ENCODE assay signal across 25 cellular contexts in genomic region chr2:29806461-29806860, GRCh38.
DNase-seq lines count a peak whose midpoint lies in the region; ATAC-seq and TF ChIP-seq lines count a peak whose summit lies in the region.
"Had no signal": no experiment of that assay in that cellular context is flagged by ENCODE, and none has a peak within 500 bp of the region (broad histone marks: within the 10 kb centered on the region; RNA-seq: fewer than 3 reads in every experiment).

No MANE protein-coding gene starts in this region.

- H3K4me1 Mint-ChIP-seq in GM23338, result peaks cover 9% of the 10 kb centered on the region
- H3K4me1 Mint-ChIP-seq: IgD-negative memory B cell had no signal

- DNase-seq in T47D (ENCODE audit: low read depth in 1 of 2, low spot score in 1 of 2), result peak; percentile 29 to 89
- DNase-seq in mammary epithelial cell, result no peak
- peak; percentile 26 for DNase-seq in mucosa of gallbladder (ENCODE audit: low spot score)
- DNase-seq in stimulated activated CD4-positive, alpha-beta T cell treated with anti-CD3 and anti-CD28 coated beads, Interleukin-15, amount 100 ng/mL, for 24 hours, result no peak
- no peak for DNase-seq in H7
- no peak for DNase-seq in GM23338 (ENCODE audit: low spot score)
- DNase-seq: 8988T, ACHN, BE2C, GDM1, NCI-H1092, NCI-H1417 treated with DMSO at 0.1 percent for 48 hours, NCI-H1694 treated with DMSO at 0.1 percent for 48 hours, NCI-H2081 treated with DMSO at 0.1 percent for 48 hours, NCI-H2171, NCI-H345, NCI-H510A treated with DMSO at 0.1 percent for 48 hours, NCI-H774, PC-9 had no signal

- no peak overlapping the region for H3K9ac ChIP-seq in mammary epithelial cell (ENCODE audit: insufficient read depth, low read length)
- H3K9ac ChIP-seq: KMS-11 had no signal

- H4K20me1 ChIP-seq in mammary epithelial cell (ENCODE audit: insufficient read depth, low read length), result no peaks in the 10 kb centered on the region
- H4K20me1 ChIP-seq in GM23338 (replicated peaks; ENCODE audit: insufficient read depth), result no peaks in the 10 kb centered on the region

- no peaks in the 10 kb centered on the region; the same call in 2 of the 3 replicates for H3K9me3 Mint-ChIP-seq in GM23338

- no peaks in the 10 kb centered on the region for H3K27me3 ChIP-seq in mammary epithelial cell (ENCODE audit: insufficient read depth, low read length)
- no peaks in the 10 kb centered on the region for H3K27me3 ChIP-seq in H7 (ENCODE audit: control insufficient read depth, insufficient read depth, low read length)
- H3K27me3 ChIP-seq in GM23338 (ENCODE audit: insufficient read depth), result no peaks in the 10 kb centered on the region
- H3K27me3 ChIP-seq: BE2C had no signal

- H3K36me3 Mint-ChIP-seq in GM23338 (ENCODE audit: low read depth), result no peaks in the 10 kb centered on the region
- H3K36me3 Mint-ChIP-seq: IgD-negative memory B cell had no signal

- no TSS peak for BruUV-seq in mammary epithelial cell (replicated peaks; lab: Mats Ljungman, UMichigan)

- dilution Hi-C loops in mammary epithelial cell (cut with HindIII; ENCODE audit: low sequenced_read_pairs), result no loop called here

- no peaks in the 10 kb centered on the region for H3F3A ChIP-seq in GM23338 (replicated peaks; ENCODE audit: low read depth)

- TF ChIP-seq CTCF in mammary epithelial cell (conservative IDR thresholded peaks at IDR 0.05 in 1 of 2, IDR thresholded peaks at IDR 0.05 in 1 of 2; ENCODE audit: extremely low read depth in 1 of 2, insufficient read depth in 1 of 2, low read depth in 1 of 2, low read length in 2 of 2) (no peak), VCaP (conservative IDR thresholded peaks at IDR 0.05) (no peak), GM23338 (conservative IDR thresholded peaks at IDR 0.05; ENCODE audit: low read depth in 2 of 2) (no peak)

- intact Hi-C loops in mammary epithelial cell (cut with micrococcal nuclease), result no loop called here

- no peak overlapping the region for H3K27ac Mint-ChIP-seq in GM23338

- no peak overlapping the region for H3K4me3 Mint-ChIP-seq in GM23338

- H3K9me3 ChIP-seq in mammary epithelial cell (replicated peaks; ENCODE audit: insufficient read depth, low read length), result no peaks in the 10 kb centered on the region
- H3K9me3 ChIP-seq: BE2C had no signal

- 83% methylated on average over 3 of the region's 5 CpGs for WGBS in mammary epithelial cell (ENCODE audit: low coverage, missing lambda C conversion rate)

- H2AFZ ChIP-seq in mammary epithelial cell (ENCODE audit: low read depth, low read length) (no peak overlapping the region), GM23338 (no peak overlapping the region)
- H2AFZ ChIP-seq: PC-9 had no signal

- CTCF ChIA-PET in mammary epithelial cell (lab: Charles Lee; ENCODE audit: low non-redundant PET), result no interaction called here

- no peak overlapping the region for H3K4me3 ChIP-seq in mammary epithelial cell (replicated peaks in 1 of 3; ENCODE audit: insufficient read depth in 1 of 3, low read depth in 2 of 3, low read length in 3 of 3)
- no peak overlapping the region for H3K4me3 ChIP-seq in H7 (ENCODE audit: insufficient read depth, low read depth, low read length)
- H3K4me3 ChIP-seq in GM23338, result no peak overlapping the region
- H3K4me3 ChIP-seq: PC-9 had no signal

- H3K9me2 ChIP-seq in GM23338 (ENCODE audit: insufficient read depth), result peaks cover 5% of the 10 kb centered on the region; the same call in 1 of the 2 replicates

- no peak for ATAC-seq in GM23338
- ATAC-seq: HCT116, Right ventricle myocardium inferior had no signal

- H3K36me3 ChIP-seq in mammary epithelial cell (ENCODE audit: insufficient read depth, low read length) (no peaks in the 10 kb centered on the region), H7 (replicated peaks; ENCODE audit: control insufficient read depth, insufficient read depth, low read length) (no peaks in the 10 kb centered on the region), GM23338 (ENCODE audit: insufficient read depth) (no peaks in the 10 kb centered on the region)
- H3K36me3 ChIP-seq: BE2C had no signal

- no peak overlapping the region for H3K27ac ChIP-seq in mammary epithelial cell (ENCODE audit: insufficient read depth, low read depth, low read length)
- peak overlapping the region; percentile 71 for H3K27ac ChIP-seq in VCaP
- H3K27ac ChIP-seq in GM23338 (ENCODE audit: low read depth), result no peak overlapping the region
- H3K27ac ChIP-seq: HL-60, KMS-11, PC-9 had no signal

- H3K79me2 ChIP-seq in mammary epithelial cell (ENCODE audit: insufficient read depth, low read length) (no peaks in the 10 kb centered on the region), GM23338 (replicated peaks; ENCODE audit: insufficient read depth) (no peaks in the 10 kb centered on the region)

- in situ Hi-C loops in T47D (cut with HindIII; ENCODE audit: low pct_unique_long_range_greater_than_20kb, low sequenced_read_pairs) (no loop called here), mammary epithelial cell (cut with MboI; ENCODE audit: low sequenced_read_pairs in 2 of 2) (no loop called here)

- H3K4me1 ChIP-seq in mammary epithelial cell (ENCODE audit: insufficient read depth, low read length) (peaks cover 7% of the 10 kb centered on the region), GM23338 (ENCODE audit: insufficient read depth) (peaks cover 11% of the 10 kb centered on the region)
- H3K4me1 ChIP-seq: BE2C had no signal

- no peaks in the 10 kb centered on the region for H3K27me3 Mint-ChIP-seq in GM23338 (ENCODE audit: insufficient read depth, low read depth, poor library complexity)

- H3K4me2 ChIP-seq in mammary epithelial cell (ENCODE audit: insufficient read depth, low read depth, low read length), result no peak overlapping the region
- no peak overlapping the region for H3K4me2 ChIP-seq in GM23338
- H3K4me2 ChIP-seq: KMS-11, PC-9 had no signal

TF ChIP-seq in GM23338, 12 proteins besides CTCF, POLR2A, EP300 and RAD21 (continues in another document):
- TF ChIP-seq ETS1 (IDR thresholded peaks at IDR 0.05), result no peak
- no peak for TF ChIP-seq CREB1 (CRISPR knock-in tag; IDR thresholded peaks at IDR 0.05; ENCODE audit: low read depth)

Comparison
In these comparisons a context has a peak if more than half of its experiments do, and no peak if none do; other contexts are left out.
1. DNase-seq: peak in T47D (2 of 2) and mucosa of gallbladder (single experiment); none in mammary epithelial cell (single experiment), stimulated activated CD4-positive, alpha-beta T cell treated with anti-CD3 and anti-CD28 coated beads, Interleukin-15, amount 100 ng/mL, for 24 hours (single experiment), H7 (single experiment) and GM23338 (single experiment).